Comparison of ENCODE assay signal across 1 cellular context in the genomic region with DNA sequence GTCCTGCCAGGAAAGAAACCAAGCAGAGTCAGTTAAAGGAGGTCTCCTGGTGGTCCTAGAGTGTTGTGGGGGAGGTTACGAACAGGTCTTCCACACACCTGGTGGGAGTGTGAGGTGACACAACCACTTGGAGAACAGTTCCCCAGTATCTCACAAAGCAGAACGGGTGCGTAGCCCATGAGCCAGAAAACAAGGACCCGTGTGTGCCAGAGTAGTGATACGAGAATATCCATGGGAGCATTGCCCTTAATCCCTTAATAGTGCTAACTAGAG.
TF ChIP-seq lines count a peak whose summit lies in the region.

No MANE protein-coding gene starts in this region.

TF ChIP-seq in K562, 482 proteins besides CTCF, POLR2A, EP300 and RAD21 (continued from another document):
- TF ChIP-seq SMAD2 (IDR thresholded peaks at IDR 0.05; ENCODE audit: low read depth, low read length), result no peak
- no peak for TF ChIP-seq GMEB1 (CRISPR knock-in tag; IDR thresholded peaks at IDR 0.05)
- TF ChIP-seq BCLAF1 (IDR thresholded peaks at IDR 0.05; ENCODE audit: borderline replicate concordance in 1 of 2, control insufficient read depth in 1 of 2, low read depth in 2 of 2, low read length in 1 of 2), result no peak
- TF ChIP-seq ZNF75A (CRISPR knock-in tag; IDR thresholded peaks at IDR 0.05), result no peak
- no peak for TF ChIP-seq BRCA1 (IDR thresholded peaks at IDR 0.05)
- TF ChIP-seq BRCA1 (CRISPR knock-in tag; IDR thresholded peaks at IDR 0.05), result no peak
- TF ChIP-seq, protein P1, sequence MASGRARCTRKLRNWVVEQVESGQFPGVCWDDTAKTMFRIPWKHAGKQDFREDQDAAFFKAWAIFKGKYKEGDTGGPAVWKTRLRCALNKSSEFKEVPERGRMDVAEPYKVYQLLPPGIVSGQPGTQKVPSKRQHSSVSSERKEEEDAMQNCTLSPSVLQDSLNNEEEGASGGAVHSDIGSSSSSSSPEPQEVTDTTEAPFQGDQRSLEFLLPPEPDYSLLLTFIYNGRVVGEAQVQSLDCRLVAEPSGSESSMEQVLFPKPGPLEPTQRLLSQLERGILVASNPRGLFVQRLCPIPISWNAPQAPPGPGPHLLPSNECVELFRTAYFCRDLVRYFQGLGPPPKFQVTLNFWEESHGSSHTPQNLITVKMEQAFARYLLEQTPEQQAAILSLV (tag; IDR thresholded peaks at IDR 0.05), result no peak
- TF ChIP-seq GATAD2A (IDR thresholded peaks at IDR 0.05), result no peak
- TF ChIP-seq ZFPM2 (CRISPR knock-in tag; IDR thresholded peaks at IDR 0.05), result no peak
- TF ChIP-seq, protein P2, sequence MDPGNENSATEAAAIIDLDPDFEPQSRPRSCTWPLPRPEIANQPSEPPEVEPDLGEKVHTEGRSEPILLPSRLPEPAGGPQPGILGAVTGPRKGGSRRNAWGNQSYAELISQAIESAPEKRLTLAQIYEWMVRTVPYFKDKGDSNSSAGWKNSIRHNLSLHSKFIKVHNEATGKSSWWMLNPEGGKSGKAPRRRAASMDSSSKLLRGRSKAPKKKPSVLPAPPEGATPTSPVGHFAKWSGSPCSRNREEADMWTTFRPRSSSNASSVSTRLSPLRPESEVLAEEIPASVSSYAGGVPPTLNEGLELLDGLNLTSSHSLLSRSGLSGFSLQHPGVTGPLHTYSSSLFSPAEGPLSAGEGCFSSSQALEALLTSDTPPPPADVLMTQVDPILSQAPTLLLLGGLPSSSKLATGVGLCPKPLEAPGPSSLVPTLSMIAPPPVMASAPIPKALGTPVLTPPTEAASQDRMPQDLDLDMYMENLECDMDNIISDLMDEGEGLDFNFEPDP (CRISPR knock-in tag; IDR thresholded peaks at IDR 0.05), result no peak
- no peak for TF ChIP-seq MYBL2 (IDR thresholded peaks at IDR 0.05; ENCODE audit: low read depth)
- TF ChIP-seq MYBL2 (CRISPR knock-in tag; IDR thresholded peaks at IDR 0.05; ENCODE audit: borderline replicate concordance), result 0 out of 2 replicates have a peak, but pooled peaks have one; percentile 53
- TF ChIP-seq ILK (tag; IDR thresholded peaks at IDR 0.05; ENCODE audit: borderline replicate concordance, low read depth), result no peak
- TF ChIP-seq HDAC6 (IDR thresholded peaks at IDR 0.05; ENCODE audit: low read depth, low read length), result peak; percentile 87; the same call in 1 of the 2 replicates
- TF ChIP-seq, protein P3, sequence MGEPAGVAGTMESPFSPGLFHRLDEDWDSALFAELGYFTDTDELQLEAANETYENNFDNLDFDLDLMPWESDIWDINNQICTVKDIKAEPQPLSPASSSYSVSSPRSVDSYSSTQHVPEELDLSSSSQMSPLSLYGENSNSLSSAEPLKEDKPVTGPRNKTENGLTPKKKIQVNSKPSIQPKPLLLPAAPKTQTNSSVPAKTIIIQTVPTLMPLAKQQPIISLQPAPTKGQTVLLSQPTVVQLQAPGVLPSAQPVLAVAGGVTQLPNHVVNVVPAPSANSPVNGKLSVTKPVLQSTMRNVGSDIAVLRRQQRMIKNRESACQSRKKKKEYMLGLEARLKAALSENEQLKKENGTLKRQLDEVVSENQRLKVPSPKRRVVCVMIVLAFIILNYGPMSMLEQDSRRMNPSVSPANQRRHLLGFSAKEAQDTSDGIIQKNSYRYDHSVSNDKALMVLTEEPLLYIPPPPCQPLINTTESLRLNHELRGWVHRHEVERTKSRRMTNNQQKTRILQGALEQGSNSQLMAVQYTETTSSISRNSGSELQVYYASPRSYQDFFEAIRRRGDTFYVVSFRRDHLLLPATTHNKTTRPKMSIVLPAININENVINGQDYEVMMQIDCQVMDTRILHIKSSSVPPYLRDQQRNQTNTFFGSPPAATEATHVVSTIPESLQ (CRISPR knock-in tag; IDR thresholded peaks at IDR 0.05), result no peak
- TF ChIP-seq CBFB (CRISPR knock-in tag; IDR thresholded peaks at IDR 0.05), result peak; percentile 32; the same call in 1 of the 2 replicates
TF ChIP-seq in K562: peak in this region for 3.
